In genomic region chr5:10563940-10564837, GRCh38 we compare ENCODE assay signal across 9 cellular contexts. TPM values are rescaled to one million over a fixed set of nuclear protein-coding genes. Genes with fewer than 3 reads are reported as not detected.
DNase-seq lines count a peak whose midpoint lies in the region; ATAC-seq and TF ChIP-seq lines count a peak whose summit lies in the region.
"Had no signal": no experiment of that assay in that cellular context is flagged by ENCODE, and none has a peak within 500 bp of the region (broad histone marks: within the 10 kb centered on the region; RNA-seq: fewer than 3 reads in every experiment).

ANKRD33B (plus strand) TSS chr5:10564070; CDS start chr5:10564468, 398 bp downstream.

- DNase-seq in DMS79 treated with DMSO at 0.1 percent for 48 hours (lab: John Stamatoyannopoulos, UW) (peak; percentile 32), DMS79 (lab: John Stamatoyannopoulos, UW) (no peak), NCI-H2227 (lab: John Stamatoyannopoulos, UW; ENCODE audit: unreplicated experiment) (peak; percentile 73), cerebellar cortex (ENCODE audit: low spot score) (peak; percentile 34), right lobe of liver (peak in 2 of 3 donors; percentile 63 to 69)
- peak; percentile 62 to 71 (median 68) for DNase-seq in activated CD4-positive, CD25-positive, alpha-beta regulatory T cell (lab: John Stamatoyannopoulos, UW)
- peak; percentile 63 for DNase-seq in stimulated activated CD8-positive, alpha-beta memory T cell treated with anti-CD3 and anti-CD28 coated beads, Interleukin-12 subunit alpha, Interleukin-12 subunit beta, amount 100 ng/mL, for 1 hour (ENCODE audit: low read depth)

- no peak for TF ChIP-seq CTCF in right lobe of liver (IDR thresholded peaks at IDR 0.05)

- H3K9me3 ChIP-seq in right lobe of liver: no peaks in the 10 kb centered on the region

- peaks cover 0 to 24% (median 3%) of the 10 kb centered on the region in 4 donors for H3K4me1 ChIP-seq in right lobe of liver

- ATAC-seq in HG02981 (IDR thresholded peaks at IDR 0.05; ENCODE audit: unreplicated experiment) (peak; percentile 54), right lobe of liver (peak; percentile 51 to 72 (median 62))

- peaks cover 0 to 8% of the 10 kb centered on the region in 2 donors for H3K27me3 ChIP-seq in right lobe of liver

- TF ChIP-seq POLR2A in right lobe of liver (IDR thresholded peaks at IDR 0.05): no peak

- 0% methylated on average over 10 of the region's 120 CpGs for WGBS in right lobe of liver (ENCODE audit: insufficient coverage, low coverage, low lambda C conversion rate, missing lambda C conversion rate)

- H3K4me3 ChIP-seq in right lobe of liver: peak within 1 kb of the TSS; percentile 48 to 57 (median 51)

- no peaks in the 10 kb centered on the region for H3K36me3 ChIP-seq in right lobe of liver

- H3K27ac ChIP-seq in right lobe of liver: no peak within 1 kb of the TSS
- H3K27ac ChIP-seq: 22Rv1 had no signal

- intact Hi-C loops in right lobe of liver (cut with DNase I): no loop called here

RNA-seq across cellular contexts. Expression of gene ANKRD33B, which starts in this region (rescaled TPM):
- total RNA-seq in right lobe of liver: 1 to 10 TPM in 1 of 6 experiments, under 1 TPM in 5; 0.16 to 1.3 (median 0.29) TPM
